9 cellular contexts compared by ENCODE assay signal in genomic region chr17:74452027-74452840, GRCh38. TPM values are rescaled to one million over a fixed set of nuclear protein-coding genes. Genes with fewer than 3 reads are reported as not detected.
DNase-seq lines count a peak whose midpoint lies in the region; TF ChIP-seq lines count a peak whose summit lies in the region.
"Had no signal": no experiment of that assay in that cellular context is flagged by ENCODE, and none has a peak within 500 bp of the region (broad histone marks: within the 10 kb centered on the region; RNA-seq: fewer than 3 reads in every experiment).

No MANE protein-coding gene starts in this region.

- TF ChIP-seq CTCF in neural progenitor cell (IDR thresholded peaks at IDR 0.05) = no peak

- H3K4me1 ChIP-seq in neural progenitor cell = peaks cover 28% of the 10 kb centered on the region

- H3K4me1 Mint-ChIP-seq in dendritic cell treated with granulocyte-macrophage colony-stimulating factor and Interleukin-4, amounts not matched to agents 40 ng/mL and 50 ng/mL, for 4 days (ENCODE audit: low read depth) = peaks cover 27% of the 10 kb centered on the region
- peaks cover 57% of the 10 kb centered on the region for H3K4me1 Mint-ChIP-seq in neural progenitor cell

- no peaks in the 10 kb centered on the region for H3K9me3 Mint-ChIP-seq in dendritic cell treated with granulocyte-macrophage colony-stimulating factor and Interleukin-4, amounts not matched to agents 40 ng/mL and 50 ng/mL, for 4 days
- H3K9me3 Mint-ChIP-seq in neural progenitor cell = no peaks in the 10 kb centered on the region

- no peak overlapping the region for H3K9ac ChIP-seq in neural progenitor cell

- intact Hi-C loops in dendritic cell treated with granulocyte-macrophage colony-stimulating factor and Interleukin-4, amounts not matched to agents 40 ng/mL and 50 ng/mL, for 4 days (cut with micrococcal nuclease) = no loop called here

- no peak overlapping the region for H3K27ac ChIP-seq in neural progenitor cell

- peak; percentile 42 for DNase-seq in COR-L47 (lab: John Stamatoyannopoulos, UW)
- DNase-seq in NCI-H1694 treated with DMSO at 0.1 percent for 48 hours (lab: John Stamatoyannopoulos, UW) = peak; percentile 38
- DNase-seq in neural progenitor cell (ENCODE audit: low spot score) = no peak
- no peak for DNase-seq in nucleus accumbens (lab: John Stamatoyannopoulos, UW)
- DNase-seq in HPDE6-E6E7 (ENCODE audit: extremely low spot score) = no peak
- no peak for DNase-seq in MV-4-11 (lab: John Stamatoyannopoulos, UW)
- DNase-seq in amygdala (lab: John Stamatoyannopoulos, UW) = no peak
- DNase-seq: stimulated activated CD4-positive, alpha-beta T cell treated with anti-CD3 and anti-CD28 coated beads, Interleukin-1b, Interleukin-23, amount 100 ng/mL, for 48 hours had no signal

- H3F3A ChIP-seq in neural progenitor cell (ENCODE audit: low read depth) = peaks cover 38% of the 10 kb centered on the region

- no peaks in the 10 kb centered on the region for H3K36me3 Mint-ChIP-seq in dendritic cell treated with granulocyte-macrophage colony-stimulating factor and Interleukin-4, amounts not matched to agents 40 ng/mL and 50 ng/mL, for 4 days (ENCODE audit: low read depth)
- H3K36me3 Mint-ChIP-seq in neural progenitor cell = no peaks in the 10 kb centered on the region

- no peak overlapping the region for H3K4me2 ChIP-seq in neural progenitor cell

- H3K4me3 ChIP-seq in neural progenitor cell = no peak overlapping the region

- H3K79me2 ChIP-seq in neural progenitor cell (ENCODE audit: low read depth) = no peaks in the 10 kb centered on the region

- peaks cover 26% of the 10 kb centered on the region for H3K27me3 ChIP-seq in neural progenitor cell

- no peak overlapping the region for H2AFZ ChIP-seq in neural progenitor cell (replicated peaks)

- H3K4me3 Mint-ChIP-seq in dendritic cell treated with granulocyte-macrophage colony-stimulating factor and Interleukin-4, amounts not matched to agents 40 ng/mL and 50 ng/mL, for 4 days = no peak overlapping the region
- H3K4me3 Mint-ChIP-seq in neural progenitor cell = peak overlapping the region; percentile 76

- H3K36me3 ChIP-seq in neural progenitor cell = no peaks in the 10 kb centered on the region

- H3K9me3 ChIP-seq in neural progenitor cell (ENCODE audit: low read depth) = no peaks in the 10 kb centered on the region

- H3K27me3 Mint-ChIP-seq in dendritic cell treated with granulocyte-macrophage colony-stimulating factor and Interleukin-4, amounts not matched to agents 40 ng/mL and 50 ng/mL, for 4 days = peaks cover 30% of the 10 kb centered on the region
- H3K27me3 Mint-ChIP-seq in neural progenitor cell (ENCODE audit: insufficient read depth, low read depth) = peaks cover 28% of the 10 kb centered on the region

- H4K20me1 ChIP-seq in neural progenitor cell (ENCODE audit: low read depth) = peaks cover 8% of the 10 kb centered on the region

- H3K27ac Mint-ChIP-seq in dendritic cell treated with granulocyte-macrophage colony-stimulating factor and Interleukin-4, amounts not matched to agents 40 ng/mL and 50 ng/mL, for 4 days = peak overlapping the region; percentile 54
- H3K27ac Mint-ChIP-seq in neural progenitor cell = peak overlapping the region; percentile 53

RNA-seq across cellular contexts. Expression of gene CD300A, which starts 14.2 kb away (rescaled TPM):
- total RNA-seq in neural progenitor cell (ENCODE audit: low replicate concordance) = 0.28 TPM in 1 of 2 replicates, not detected in the other

RNA-seq across cellular contexts. Expression of gene GPRC5C, which starts 20.3 kb away (rescaled TPM):
- 13.5 and 42.0 TPM in 2 replicates for total RNA-seq in neural progenitor cell (ENCODE audit: low replicate concordance)

Comparison
In these comparisons a context has a peak if more than half of its experiments do, and no peak if none do; other contexts are left out.
1. DNase-seq: peak in COR-L47 (single experiment) and NCI-H1694 treated with DMSO at 0.1 percent for 48 hours (single experiment); none in neural progenitor cell (single experiment), nucleus accumbens (0 of 56), HPDE6-E6E7 (single experiment), MV-4-11 (single experiment) and amygdala (0 of 56).